ENCODE assay signal across 12 cellular contexts in genomic region chr4:10611673-10612072, GRCh38.
DNase-seq lines count a peak whose midpoint lies in the region; ATAC-seq, FAIRE-seq and TF ChIP-seq lines count a peak whose summit lies in the region.
"Had no signal": no experiment of that assay in that cellular context is flagged by ENCODE, and none has a peak within 500 bp of the region (broad histone marks: within the 10 kb centered on the region; RNA-seq: fewer than 3 reads in every experiment).

No MANE protein-coding gene starts in this region.

- H2BK5ac ChIP-seq in mesendoderm (ENCODE audit: low read length), result no peak overlapping the region

- H4K5ac ChIP-seq in mesendoderm (ENCODE audit: low read length), result no peak overlapping the region

- no peak overlapping the region for H3K56ac ChIP-seq in mesendoderm (ENCODE audit: low read length)

- H2AK5ac ChIP-seq in mesendoderm (ENCODE audit: low read length), result no peak overlapping the region

- H3K9ac ChIP-seq in mesendoderm (ENCODE audit: low read length), result no peak overlapping the region

- CTCF ChIA-PET in BJ (lab: Yijun Ruan, JAX), result no interaction called here
- CTCF ChIA-PET in activated CD8-positive, alpha-beta memory T cell treated with anti-CD3 and anti-CD28 coated beads, Interleukin-2, amount 10 ng/mL, durations not matched to agents 7 days and 5 days (lab: Charles Lee), result interaction anchor here (0.6 kb wide), 1 partner anchor 901 kb away, joined by 3 read pairs; no protein-coding TSS in a partner anchor

- H3K27me3 ChIP-seq in BJ (ENCODE audit: control insufficient read depth, insufficient read depth, low read length) (no peaks in the 10 kb centered on the region), bronchial epithelial cell (ENCODE audit: control insufficient read depth, insufficient read depth, low read length) (no peaks in the 10 kb centered on the region), mesendoderm (ENCODE audit: insufficient read depth, low read length, poor library complexity) (no peaks in the 10 kb centered on the region)

- no peak overlapping the region for H2BK15ac ChIP-seq in mesendoderm (replicated peaks; ENCODE audit: low read depth)

- H3K4me3 ChIP-seq in BJ (ENCODE audit: low read depth, low read length) (no peak overlapping the region), bronchial epithelial cell (ENCODE audit: low read depth, low read length) (no peak overlapping the region), mesendoderm (ENCODE audit: low read length) (no peak overlapping the region)

- no peaks in the 10 kb centered on the region for H3K4me1 ChIP-seq in mesendoderm (ENCODE audit: control insufficient read depth, low read depth, low read length)

- POLR2A ChIA-PET in BJ (lab: Charles Lee), result no interaction called here

- no peak overlapping the region for H3K27ac Mint-ChIP-seq in activated CD8-positive, alpha-beta memory T cell treated with anti-CD3 and anti-CD28 coated beads, Interleukin-2, amount 10 ng/mL, durations not matched to agents 7 days and 5 days
- H3K27ac Mint-ChIP-seq: CD4-positive, alpha-beta memory T cell had no signal

- no peaks in the 10 kb centered on the region for H3K36me3 Mint-ChIP-seq in activated CD8-positive, alpha-beta memory T cell treated with anti-CD3 and anti-CD28 coated beads, Interleukin-2, amount 10 ng/mL, durations not matched to agents 7 days and 5 days
- H3K36me3 Mint-ChIP-seq: CD4-positive, alpha-beta memory T cell had no signal

- FAIRE-seq in bronchial epithelial cell (lab: Jason Lieb, UNC), result peak; percentile 43

- peak overlapping the region; percentile 52 for H3K18ac ChIP-seq in mesendoderm (ENCODE audit: low read length)

- no peak for ATAC-seq in activated CD8-positive, alpha-beta memory T cell treated with anti-CD3 and anti-CD28 coated beads, Interleukin-2, amount 10 ng/mL, durations not matched to agents 7 days and 5 days

- WGBS in mesendoderm (ENCODE audit: extremely low coverage, insufficient coverage, low lambda C conversion rate), result no CpG with 5 or more reads among the region's 3 CpGs

- H3K79me1 ChIP-seq in mesendoderm (ENCODE audit: low read length), result no peaks in the 10 kb centered on the region

- DNase-seq in BJ (ENCODE audit: low read depth) (peak; percentile 64), HuH-7.5 (ENCODE audit: low spot score) (peak; percentile 20), bronchial epithelial cell (ENCODE audit: low read depth) (peak; percentile 83), mesendoderm (peak; percentile 92), NCI-H1092 treated with DMSO at 0.1 percent for 48 hours (lab: John Stamatoyannopoulos, UW) (no peak), NCI-H2196 treated with DMSO at 0.1 percent for 48 hours (lab: John Stamatoyannopoulos, UW; ENCODE audit: unreplicated experiment) (no peak), SKM-1 (lab: John Stamatoyannopoulos, UW; ENCODE audit: unreplicated experiment) (no peak)
- DNase-seq in activated CD8-positive, alpha-beta memory T cell treated with anti-CD3 and anti-CD28 coated beads, Interleukin-2, amount 10 ng/mL, durations not matched to agents 7 days and 5 days, result no peak
- DNase-seq: CD4-positive, alpha-beta memory T cell; central memory CD4-positive, alpha-beta T cell; NCI-H2107; posterior cingulate gyrus had no signal

- no peak overlapping the region for H3K4me2 ChIP-seq in mesendoderm (ENCODE audit: low read length)

- H4K8ac ChIP-seq in mesendoderm (ENCODE audit: low read depth, low read length), result no peak overlapping the region

- no peak overlapping the region for H3K23ac ChIP-seq in mesendoderm (ENCODE audit: low read length)

- H3K27ac ChIP-seq in mesendoderm (ENCODE audit: low read depth, low read length), result no peak overlapping the region

- no peaks in the 10 kb centered on the region for H3K4me1 Mint-ChIP-seq in activated CD8-positive, alpha-beta memory T cell treated with anti-CD3 and anti-CD28 coated beads, Interleukin-2, amount 10 ng/mL, durations not matched to agents 7 days and 5 days
- H3K4me1 Mint-ChIP-seq: CD4-positive, alpha-beta memory T cell had no signal

- no peak overlapping the region for H2BK120ac ChIP-seq in mesendoderm (ENCODE audit: low read depth, low read length)

- no peak overlapping the region for H3K4me3 Mint-ChIP-seq in activated CD8-positive, alpha-beta memory T cell treated with anti-CD3 and anti-CD28 coated beads, Interleukin-2, amount 10 ng/mL, durations not matched to agents 7 days and 5 days
- H3K4me3 Mint-ChIP-seq: CD4-positive, alpha-beta memory T cell had no signal

- H3K27me3 Mint-ChIP-seq in activated CD8-positive, alpha-beta memory T cell treated with anti-CD3 and anti-CD28 coated beads, Interleukin-2, amount 10 ng/mL, durations not matched to agents 7 days and 5 days, result no peaks in the 10 kb centered on the region

- no peaks in the 10 kb centered on the region for H3K79me2 ChIP-seq in mesendoderm (ENCODE audit: control insufficient read depth, insufficient read depth, low read length)

- H3K36me3 ChIP-seq in BJ (ENCODE audit: control insufficient read depth, insufficient read depth, low read length) (no peaks in the 10 kb centered on the region), bronchial epithelial cell (ENCODE audit: control insufficient read depth, insufficient read depth, low read length) (no peaks in the 10 kb centered on the region), mesendoderm (ENCODE audit: control insufficient read depth, insufficient read depth, low read length) (no peaks in the 10 kb centered on the region)

- H3K4ac ChIP-seq in mesendoderm (ENCODE audit: low read depth, low read length), result no peak overlapping the region

- TF ChIP-seq CTCF in BJ (IDR thresholded peaks at IDR 0.05; ENCODE audit: insufficient read depth, low read depth, low read length) (no peak), bronchial epithelial cell (IDR thresholded peaks at IDR 0.05; ENCODE audit: insufficient read depth, low read length, severe bottlenecking) (no peak)

- H3K9me3 Mint-ChIP-seq in activated CD8-positive, alpha-beta memory T cell treated with anti-CD3 and anti-CD28 coated beads, Interleukin-2, amount 10 ng/mL, durations not matched to agents 7 days and 5 days (ENCODE audit: low read depth), result no peaks in the 10 kb centered on the region
- H3K9me3 Mint-ChIP-seq: CD4-positive, alpha-beta memory T cell had no signal

Comparison
In these comparisons a context has a peak if more than half of its experiments do, and no peak if none do; other contexts are left out.
1. DNase-seq: peak in BJ (single experiment), HuH-7.5 (single experiment), bronchial epithelial cell (single experiment) and mesendoderm (single experiment); none in NCI-H1092 treated with DMSO at 0.1 percent for 48 hours (single experiment), NCI-H2196 treated with DMSO at 0.1 percent for 48 hours (single experiment), SKM-1 (single experiment) and activated CD8-positive, alpha-beta memory T cell treated with anti-CD3 and anti-CD28 coated beads, Interleukin-2, amount 10 ng/mL, durations not matched to agents 7 days and 5 days (single experiment).